Comparison of ENCODE assay signal across 9 cellular contexts in the genomic region with DNA sequence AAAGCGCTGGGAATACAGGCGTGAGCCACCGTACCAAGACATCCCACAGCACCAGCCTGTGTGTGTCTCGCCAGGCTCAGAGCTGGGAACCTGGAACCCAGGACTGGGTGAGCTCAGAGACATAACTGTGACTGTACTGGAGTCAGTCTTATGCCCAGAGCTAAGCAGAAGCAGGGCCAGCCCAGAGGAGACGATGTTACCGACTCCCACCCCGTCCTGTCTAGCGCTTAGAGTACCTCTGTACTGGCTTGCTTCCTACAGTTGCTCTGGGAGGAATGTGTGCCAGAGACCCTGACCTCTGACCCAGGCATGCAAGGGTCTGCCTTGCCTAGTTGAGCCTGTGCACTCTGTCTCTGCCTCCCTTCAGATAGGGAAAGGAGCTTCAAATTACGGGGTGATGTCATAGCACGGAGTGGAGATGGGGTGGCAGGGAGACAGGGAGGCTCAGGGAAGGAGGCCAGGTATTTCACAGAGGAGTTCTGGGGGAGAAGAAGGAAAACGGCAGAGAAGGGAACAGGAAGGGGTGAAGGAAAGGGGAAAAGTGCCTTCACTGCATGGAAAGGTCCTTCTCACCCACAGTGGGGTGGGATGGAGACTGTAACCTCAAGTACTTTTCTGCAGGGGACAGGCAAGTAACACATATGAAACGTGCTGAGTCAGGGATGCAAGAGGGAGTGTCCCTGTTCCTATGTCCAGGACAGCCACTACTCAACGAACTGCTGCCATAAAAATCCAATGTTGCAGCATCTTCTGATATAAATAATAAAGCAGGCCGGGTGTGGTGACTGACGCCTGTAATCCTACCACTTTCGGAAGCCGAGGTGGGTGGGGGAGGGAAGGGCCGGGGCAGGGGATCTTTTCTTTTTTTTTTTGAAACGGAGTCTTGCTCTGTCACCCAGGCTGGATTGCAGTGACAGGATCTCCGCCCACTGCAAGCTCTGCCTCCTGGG. TPM values are rescaled to one million over a fixed set of nuclear protein-coding genes. Genes with fewer than 3 reads are reported as not detected.
DNase-seq lines count a peak whose midpoint lies in the region; TF ChIP-seq lines count a peak whose summit lies in the region.
"Had no signal": no experiment of that assay in that cellular context is flagged by ENCODE, and none has a peak within 500 bp of the region (broad histone marks: within the 10 kb centered on the region; RNA-seq: fewer than 3 reads in every experiment).

No MANE protein-coding gene starts in this region.

- H3K27me3 ChIP-seq in ovary: no peaks in the 10 kb centered on the region
- H3K27me3 ChIP-seq: pancreas had no signal

- peaks cover 10% of the 10 kb centered on the region for H3K27me3 Mint-ChIP-seq in endothelial cell (ENCODE audit: unreplicated experiment)

- no peaks in the 10 kb centered on the region for H3K36me3 ChIP-seq in ovary
- H3K36me3 ChIP-seq: pancreas had no signal

- intact Hi-C loops in ovary (cut with DNase I): loop anchor here in 1 of 4 donors (10.0 kb wide), 1 partner anchor 421 kb away; a partner anchor contains a TSS

- H3K4me3 Mint-ChIP-seq in endothelial cell (ENCODE audit: unreplicated experiment): no peak overlapping the region

- H3K9me3 ChIP-seq in ovary: no peaks in the 10 kb centered on the region
- H3K9me3 ChIP-seq: pancreas had no signal

- peak overlapping the region; percentile 42 to 49 for H3K27ac ChIP-seq in ovary

- H3K4me1 Mint-ChIP-seq in endothelial cell (ENCODE audit: unreplicated experiment): peaks cover 27% of the 10 kb centered on the region

- H3K4me3 ChIP-seq in ovary: no peak overlapping the region
- H3K4me3 ChIP-seq: pancreas had no signal

- TF ChIP-seq EP300 in ovary (IDR thresholded peaks at IDR 0.05): no peak

- TF ChIP-seq POLR2A in ovary (IDR thresholded peaks at IDR 0.05): no peak

- no peak for TF ChIP-seq CTCF in ovary (IDR thresholded peaks at IDR 0.05)
- no peak for TF ChIP-seq CTCF in endothelial cell (IDR thresholded peaks at IDR 0.05; ENCODE audit: unreplicated experiment)

- no peaks in the 10 kb centered on the region for H3K9me3 Mint-ChIP-seq in endothelial cell (ENCODE audit: unreplicated experiment)

- H3K27ac Mint-ChIP-seq in endothelial cell (ENCODE audit: unreplicated experiment): no peak overlapping the region

- WGBS in ovary, 3 donors: 35 to 38% (median 36%) methylated on average over 20 of the region's 20 CpGs

- H3K36me3 Mint-ChIP-seq in endothelial cell (ENCODE audit: low read depth, unreplicated experiment): no peaks in the 10 kb centered on the region

- H3K4me1 ChIP-seq in ovary (ENCODE audit: insufficient read depth): peaks cover 29% of the 10 kb centered on the region

- peak; percentile 75 for DNase-seq in EH (ENCODE audit: low read depth)
- DNase-seq in RKO (ENCODE audit: low spot score): peak; percentile 31
- peak; percentile 27 for DNase-seq in fibroblast of peridontal ligament (ENCODE audit: extremely low read depth)
- DNase-seq in ovary: peak; percentile 76 to 89 (median 80)
- DNase-seq in NAMALWA (ENCODE audit: low spot score): no peak
- DNase-seq in endothelial cell (ENCODE audit: low spot score): no peak
- no peak for DNase-seq in pons (ENCODE audit: low spot score)
- DNase-seq in epidermal melanocyte (ENCODE audit: insufficient read length, low spot score): no peak

RNA-seq across cellular contexts. Expression of a gene that starts 5.8 kb away (rescaled TPM):
- total RNA-seq in ovary (10 to 100 TPM in 5 of 7 donors, 1 to 10 TPM in 2; 8.1 to 16.1 (median 11.0) TPM), endothelial cell (ENCODE audit: unreplicated experiment) (15.9 TPM)
- 10 to 100 TPM in 1 of 2 donors, 1 to 10 TPM in 1; 2.2 to 11.4 TPM for polyA plus RNA-seq in ovary

RNA-seq across cellular contexts. Expression of a gene that starts 10.9 kb away (rescaled TPM):
- total RNA-seq in ovary (1 to 10 TPM; 2.1 to 5.0 (median 4.2) TPM), endothelial cell (ENCODE audit: unreplicated experiment) (2.5 TPM)
- polyA plus RNA-seq in ovary: 1 to 10 TPM; 2.2 to 2.8 TPM

RNA-seq across cellular contexts. Expression of a gene that starts 18.4 kb away (rescaled TPM):
- total RNA-seq in ovary (100 to 1,000 TPM in 5 of 7 donors, 10 to 100 TPM in 2; 38.0 to 216 (median 156) TPM), endothelial cell (ENCODE audit: unreplicated experiment) (42.5 TPM)
- 10 to 100 TPM; 78.5 to 82.2 TPM for polyA plus RNA-seq in ovary

RNA-seq across cellular contexts. Expression of a gene that starts 25.4 kb away (rescaled TPM):
- total RNA-seq in ovary (not detected), endothelial cell (ENCODE audit: unreplicated experiment) (not detected)
- polyA plus RNA-seq in ovary: 1 to 10 TPM in 1 of 2 donors, not detected in 1; 1.2 TPM

RNA-seq across cellular contexts. Expression of a gene that starts 29.4 kb away (rescaled TPM):
- total RNA-seq in ovary (under 1 TPM; 0.13 to 0.81 (median 0.38) TPM), endothelial cell (ENCODE audit: unreplicated experiment) (not detected)
- 1 to 10 TPM in 1 of 2 donors, not detected in 1; 1.7 TPM for polyA plus RNA-seq in ovary

Comparison
In these comparisons a context has a peak if more than half of its experiments do, and no peak if none do; other contexts are left out.
1. DNase-seq: peak in EH (single experiment), RKO (single experiment), fibroblast of peridontal ligament (single experiment) and ovary (5 of 5); none in NAMALWA (single experiment), endothelial cell (single experiment), pons (single experiment) and epidermal melanocyte (single experiment).